ENCODE assay signal across 10 cellular contexts in genomic region chr10:43304079-43304686, GRCh38. TPM values are rescaled to one million over a fixed set of nuclear protein-coding genes. Genes with fewer than 3 reads are reported as not detected.
DNase-seq lines count a peak whose midpoint lies in the region; TF ChIP-seq lines count a peak whose summit lies in the region.
"Had no signal": no experiment of that assay in that cellular context is flagged by ENCODE, and none has a peak within 500 bp of the region (broad histone marks: within the 10 kb centered on the region; RNA-seq: fewer than 3 reads in every experiment).

No MANE protein-coding gene starts in this region.

- POLR2A ChIA-PET in OCI-LY7 (lab: Charles Lee), result no interaction called here

- H3K27ac ChIP-seq in ACC112 (ENCODE audit: low read depth, low read length) (no peak overlapping the region), MM.1S (ENCODE audit: low read length) (no peak overlapping the region), OCI-LY7 (ENCODE audit: low read depth, low read length, poor library complexity, severe bottlenecking) (no peak overlapping the region), caudate nucleus (ENCODE audit: low read depth, low read length) (no peak overlapping the region)
- peak overlapping the region; percentile 35 for H3K27ac ChIP-seq in effector memory CD4-positive, alpha-beta T cell (ENCODE audit: insufficient read depth, low read length, poor library complexity, severe bottlenecking)

- peaks cover 56% of the 10 kb centered on the region for H3K27me3 Mint-ChIP-seq in nephron (ENCODE audit: low read depth)

- H3K27ac Mint-ChIP-seq in nephron, result peak overlapping the region in 2 of 3 experiments; percentile 3 to 48

- peaks cover 3% of the 10 kb centered on the region for H3K9me3 Mint-ChIP-seq in nephron

- no peaks in the 10 kb centered on the region for H3K36me3 Mint-ChIP-seq in nephron (ENCODE audit: low read depth)

- H3K9me3 ChIP-seq in MM.1S (replicated peaks; ENCODE audit: insufficient read depth, low read length) (no peaks in the 10 kb centered on the region), OCI-LY7 (ENCODE audit: low read length) (no peaks in the 10 kb centered on the region)
- H3K9me3 ChIP-seq in effector memory CD4-positive, alpha-beta T cell (ENCODE audit: control insufficient read depth, low read length), result no peaks in the 10 kb centered on the region

- H3K4me1 ChIP-seq in ACC112 (ENCODE audit: control insufficient read depth, insufficient read depth, low read length, unreplicated experiment) (peaks cover 10% of the 10 kb centered on the region), MM.1S (ENCODE audit: low read length) (peaks cover 4% of the 10 kb centered on the region; the same call in 1 of the 2 replicates), OCI-LY7 (ENCODE audit: insufficient read depth, low read length, poor library complexity, severe bottlenecking) (no peaks in the 10 kb centered on the region)
- H3K4me1 ChIP-seq in effector memory CD4-positive, alpha-beta T cell (ENCODE audit: control insufficient read depth, insufficient read depth, low read length, poor library complexity, severe bottlenecking), result peaks cover 18% of the 10 kb centered on the region

- no peak for DNase-seq in MM.1S
- DNase-seq in effector memory CD4-positive, alpha-beta T cell, result no peak
- no peak for DNase-seq in OCI-LY7 (ENCODE audit: low spot score)
- no peak for DNase-seq in NK-92 (lab: John Stamatoyannopoulos, UW; ENCODE audit: unreplicated experiment)
- no peak for DNase-seq in T1000 (lab: John Stamatoyannopoulos, UW)
- DNase-seq in caudate nucleus (lab: John Stamatoyannopoulos, UW), result no peak
- DNase-seq: GDM1, NCI-H1436 had no signal

- H3K9me2 ChIP-seq in MM.1S (replicated peaks; ENCODE audit: insufficient read depth, low read length) (no peaks in the 10 kb centered on the region), OCI-LY7 (ENCODE audit: insufficient read depth, low read length) (no peaks in the 10 kb centered on the region)

- H3K79me2 ChIP-seq in ACC112 (ENCODE audit: control insufficient read depth, insufficient read depth, low read length, unreplicated experiment), result no peaks in the 10 kb centered on the region
- no peaks in the 10 kb centered on the region for H3K79me2 ChIP-seq in MM.1S (ENCODE audit: low read length)
- no peaks in the 10 kb centered on the region for H3K79me2 ChIP-seq in OCI-LY7 (ENCODE audit: insufficient read depth, low read depth, low read length)

- CTCF ChIA-PET in OCI-LY7 (lab: Charles Lee; ENCODE audit: unreplicated experiment), result no interaction called here

- TF ChIP-seq CTCF in MM.1S (IDR thresholded peaks at IDR 0.05; ENCODE audit: low read length) (no peak), nephron (IDR thresholded peaks at IDR 0.05; ENCODE audit: unreplicated experiment in 3 of 3) (no peak), OCI-LY7 (conservative IDR thresholded peaks at IDR 0.05; ENCODE audit: low read length) (no peak)

- H3K4me2 ChIP-seq in MM.1S (ENCODE audit: low read depth, low read length) (peak overlapping the region; percentile 66; the same call in 1 of the 2 replicates), OCI-LY7 (ENCODE audit: low read length) (no peak overlapping the region)

- intact Hi-C loops in OCI-LY7 (cut with micrococcal nuclease; ENCODE audit: unreplicated experiment), result no loop called here

- no TSS peak for BruUV-seq in OCI-LY7 (replicated peaks; lab: Mats Ljungman, UMichigan)

- H3K4me3 Mint-ChIP-seq in nephron, result peak overlapping the region; percentile 71 to 85 (median 83)

- no peaks in the 10 kb centered on the region for H4K20me1 ChIP-seq in MM.1S (ENCODE audit: insufficient read depth, low read length)
- no peaks in the 10 kb centered on the region for H4K20me1 ChIP-seq in OCI-LY7 (ENCODE audit: insufficient read depth, low read length)

- H3K36me3 ChIP-seq in ACC112 (ENCODE audit: insufficient read depth, low read length) (no peaks in the 10 kb centered on the region), MM.1S (replicated peaks; ENCODE audit: insufficient read depth, low read length) (no peaks in the 10 kb centered on the region), OCI-LY7 (ENCODE audit: insufficient read depth, low read length) (no peaks in the 10 kb centered on the region)
- H3K36me3 ChIP-seq in effector memory CD4-positive, alpha-beta T cell (ENCODE audit: control insufficient read depth, insufficient read depth, low read length), result no peaks in the 10 kb centered on the region

- peak overlapping the region; percentile 61 for H2AFZ ChIP-seq in ACC112 (ENCODE audit: low read length, unreplicated experiment)
- 0 out of 2 replicates have a peak overlapping the region, but pooled peaks have one; percentile 61 for H2AFZ ChIP-seq in MM.1S (ENCODE audit: low read length)
- H2AFZ ChIP-seq in OCI-LY7 (ENCODE audit: low read length), result no peak overlapping the region

- H3K9ac ChIP-seq in MM.1S (ENCODE audit: low read length), result no peak overlapping the region

- no peaks in the 10 kb centered on the region for H3F3A ChIP-seq in MM.1S (ENCODE audit: insufficient read depth, low read length)

- H3K4me1 Mint-ChIP-seq in nephron, result peaks cover 16% of the 10 kb centered on the region

- H3K27me3 ChIP-seq in ACC112 (ENCODE audit: insufficient read depth, low read length) (peaks cover 56% of the 10 kb centered on the region), MM.1S (replicated peaks; ENCODE audit: insufficient read depth, low read length) (0 out of 2 replicates have a peak, but pooled peaks cover 4% of the 10 kb centered on the region)
- no peaks in the 10 kb centered on the region for H3K27me3 ChIP-seq in effector memory CD4-positive, alpha-beta T cell (replicated peaks; ENCODE audit: control insufficient read depth, insufficient read depth, low read length, poor library complexity, severe bottlenecking)

- H3K4me3 ChIP-seq in ACC112 (ENCODE audit: low read depth, low read length) (peak overlapping the region; percentile 76), MM.1S (ENCODE audit: low read length) (peak overlapping the region; percentile 34), OCI-LY7 (ENCODE audit: low read depth, low read length, poor library complexity, severe bottlenecking) (no peak overlapping the region)
- H3K4me3 ChIP-seq in effector memory CD4-positive, alpha-beta T cell (ENCODE audit: insufficient read depth, low read depth, low read length, poor library complexity, severe bottlenecking), result peak overlapping the region; percentile 50

RNA-seq across cellular contexts. Expression of gene RASGEF1A, which starts 37.3 kb away (rescaled TPM):
- total RNA-seq in OCI-LY7 (2014; rRNA removed; shearing (Covaris generic)), result 0.06 and 0.36 TPM in 2 replicates
- 0.35 and 0.55 TPM in 2 replicates for total RNA-seq in OCI-LY7 (2022)
